In genomic region chr4:152860057-152860456, GRCh38 we compare ENCODE assay signal across 27 cellular contexts.
DNase-seq lines count a peak whose midpoint lies in the region; ATAC-seq, FAIRE-seq and TF ChIP-seq lines count a peak whose summit lies in the region.
"Had no signal": no experiment of that assay in that cellular context is flagged by ENCODE, and none has a peak within 500 bp of the region (broad histone marks: within the 10 kb centered on the region; RNA-seq: fewer than 3 reads in every experiment).

No MANE protein-coding gene starts in this region.

- H4K20me1 ChIP-seq in keratinocyte (ENCODE audit: control insufficient read depth, extremely low read depth, insufficient read depth, low read length) = no peaks in the 10 kb centered on the region
- H4K20me1 ChIP-seq: BLaER1 treated with 17β-estradiol and CSF1 and Interleukin-3, amounts not matched to agents 10 nM and 100 nM had no signal

- H3K4me2 ChIP-seq in keratinocyte (ENCODE audit: control insufficient read depth, extremely low read depth, insufficient read depth, low read depth, low read length) = no peak overlapping the region
- H3K4me2 ChIP-seq: BLaER1 treated with 17β-estradiol and CSF1 and Interleukin-3, amounts not matched to agents 10 nM and 100 nM; PC-9 had no signal

- DNase-seq in LHCN-M2 (ENCODE audit: low read depth) = peak; percentile 6
- peak; percentile 33 for DNase-seq in astrocyte of the hippocampus (ENCODE audit: low read depth, low spot score)
- no peak for DNase-seq in keratinocyte (ENCODE audit: low read depth, low spot score)
- no peak for DNase-seq in activated T-cell treated with anti-CD3 and anti-CD28 coated beads for 4 hours
- no peak for DNase-seq in stimulated activated CD4-positive, alpha-beta T cell treated with anti-CD3 and anti-CD28 coated beads, Interleukin-4, amount 100 ng/mL, for 24 hours
- no peak for DNase-seq in NCI-H2081 treated with DMSO at 0.1 percent for 48 hours (lab: John Stamatoyannopoulos, UW)
- no peak for DNase-seq in mucosa of descending colon
- DNase-seq: activated CD4-positive, alpha-beta T cell treated with anti-CD3 and anti-CD28 coated beads for 36 hours; activated CD8-positive, alpha-beta T cell treated with anti-CD3 and anti-CD28 coated beads, Interleukin-2, amount 10 ng/mL, durations not matched to agents 7 days and 5 days; activated naive CD4-positive, alpha-beta T cell treated with anti-CD3 and anti-CD28 coated beads, Interleukin-2, amount 10 ng/mL, durations not matched to agents 7 days and 5 days; amniotic stem cell; DMS153; immature natural killer cell; naive B cell; NCI-H1105; NCI-H1930; NCI-H526 treated with DMSO at 0.1 percent for 48 hours; PC-9; right lobe of liver; Right ventricle myocardium superior; stimulated activated CD4-positive, alpha-beta T cell treated with anti-CD3 and anti-CD28 coated beads, Interleukin-4, amount 100 ng/mL, for 1 hour had no signal

- H3K36me3 ChIP-seq in keratinocyte (ENCODE audit: control insufficient read depth in 2 of 2, extremely low read depth in 1 of 2, insufficient read depth in 2 of 2, low read length in 2 of 2) (no peaks in the 10 kb centered on the region), mucosa of descending colon (ENCODE audit: low read depth) (no peaks in the 10 kb centered on the region)

- no peaks in the 10 kb centered on the region for H3K27me3 ChIP-seq in keratinocyte (ENCODE audit: control insufficient read depth, extremely low read depth, insufficient read depth, low read length)
- H3K27me3 ChIP-seq: BLaER1 treated with 17β-estradiol and CSF1 and Interleukin-3, amounts not matched to agents 10 nM and 100 nM; neutrophil; right lobe of liver; tibial nerve had no signal

- H3K9me1 ChIP-seq in keratinocyte (ENCODE audit: control insufficient read depth, extremely low read depth, insufficient read depth, low read length) = no peaks in the 10 kb centered on the region

- intact Hi-C loops in mucosa of descending colon (cut with DNase I, micrococcal nuclease) = no loop called here

- TF ChIP-seq CTCF in keratinocyte (optimal IDR thresholded peaks at IDR 0.05 in 1 of 3, IDR thresholded peaks at IDR 0.05 in 1 of 3, conservative IDR thresholded peaks at IDR 0.05 in 1 of 3; ENCODE audit: extremely low read depth in 1 of 3, insufficient read depth in 2 of 3, low read length in 3 of 3) = no peak
- no peak for TF ChIP-seq CTCF in mucosa of descending colon (IDR thresholded peaks at IDR 0.05)

- H3K27ac ChIP-seq in keratinocyte (ENCODE audit: control insufficient read depth, insufficient read depth, low read length) = no peak overlapping the region
- H3K27ac ChIP-seq: BLaER1 treated with 17β-estradiol and CSF1 and Interleukin-3, amounts not matched to agents 10 nM and 100 nM; neutrophil; PC-9; right lobe of liver; tibial nerve had no signal

- FAIRE-seq in keratinocyte (lab: Jason Lieb, UNC) = peak; percentile 52
- FAIRE-seq: frontal cortex, K562 had no signal

- H2AFZ ChIP-seq in keratinocyte (ENCODE audit: control insufficient read depth, low read length) = no peak overlapping the region
- H2AFZ ChIP-seq: PC-9 had no signal

- ATAC-seq in mucosa of descending colon = no peak
- ATAC-seq: activated CD4-positive, alpha-beta T cell treated with anti-CD3 and anti-CD28 coated beads for 36 hours; activated CD8-positive, alpha-beta T cell treated with anti-CD3 and anti-CD28 coated beads, Interleukin-2, amount 10 ng/mL, durations not matched to agents 7 days and 5 days; activated T-helper 17 cell treated with anti-CD3 and anti-CD28 coated beads, Interleukin-2, amount 50 U/mL, for 72 hours; K562; right lobe of liver had no signal

- dilution Hi-C loops in keratinocyte (cut with MboI; ENCODE audit: extremely low pct_ligation_motif_present, low sequenced_read_pairs) = no loop called here

- no peaks in the 10 kb centered on the region for H3K9me3 ChIP-seq in keratinocyte (ENCODE audit: control insufficient read depth, low read depth, low read length)
- no peaks in the 10 kb centered on the region for H3K9me3 ChIP-seq in mucosa of descending colon
- H3K9me3 ChIP-seq: neutrophil, right lobe of liver had no signal

- no peak overlapping the region for H3K9ac ChIP-seq in keratinocyte (ENCODE audit: control insufficient read depth, extremely low read depth, insufficient read depth, low read length)
- H3K9ac ChIP-seq: BLaER1 treated with 17β-estradiol and CSF1 and Interleukin-3, amounts not matched to agents 10 nM and 100 nM had no signal

- peaks cover 4% of the 10 kb centered on the region for H3K79me2 ChIP-seq in keratinocyte (ENCODE audit: control insufficient read depth, insufficient read depth, low read length)

- peaks cover 13% of the 10 kb centered on the region for H3K4me1 ChIP-seq in keratinocyte (ENCODE audit: control insufficient read depth, extremely low read depth, insufficient read depth, low read length)
- H3K4me1 ChIP-seq in mucosa of descending colon (ENCODE audit: low read depth) = no peaks in the 10 kb centered on the region
- H3K4me1 ChIP-seq: right lobe of liver had no signal

- no peak overlapping the region for H3K4me3 ChIP-seq in keratinocyte (ENCODE audit: control insufficient read depth in 2 of 3, extremely low read depth in 1 of 3, insufficient read depth in 2 of 3, low read depth in 1 of 3, low read length in 3 of 3)
- H3K4me3 ChIP-seq in mucosa of descending colon = no peak overlapping the region
- H3K4me3 ChIP-seq: BLaER1 treated with 17β-estradiol and CSF1 and Interleukin-3, amounts not matched to agents 10 nM and 100 nM; K562; PC-9; right lobe of liver; tibial nerve had no signal

Comparison
In these comparisons a context has a peak if more than half of its experiments do, and no peak if none do; other contexts are left out.
1. DNase-seq: peak in LHCN-M2 (single experiment) and astrocyte of the hippocampus (single experiment); none in keratinocyte (single experiment), activated T-cell treated with anti-CD3 and anti-CD28 coated beads for 4 hours (single experiment), stimulated activated CD4-positive, alpha-beta T cell treated with anti-CD3 and anti-CD28 coated beads, Interleukin-4, amount 100 ng/mL, for 24 hours (single experiment), NCI-H2081 treated with DMSO at 0.1 percent for 48 hours (single experiment) and mucosa of descending colon (0 of 3).